ENCODE assay signal across 1 cellular context in the genomic region with DNA sequence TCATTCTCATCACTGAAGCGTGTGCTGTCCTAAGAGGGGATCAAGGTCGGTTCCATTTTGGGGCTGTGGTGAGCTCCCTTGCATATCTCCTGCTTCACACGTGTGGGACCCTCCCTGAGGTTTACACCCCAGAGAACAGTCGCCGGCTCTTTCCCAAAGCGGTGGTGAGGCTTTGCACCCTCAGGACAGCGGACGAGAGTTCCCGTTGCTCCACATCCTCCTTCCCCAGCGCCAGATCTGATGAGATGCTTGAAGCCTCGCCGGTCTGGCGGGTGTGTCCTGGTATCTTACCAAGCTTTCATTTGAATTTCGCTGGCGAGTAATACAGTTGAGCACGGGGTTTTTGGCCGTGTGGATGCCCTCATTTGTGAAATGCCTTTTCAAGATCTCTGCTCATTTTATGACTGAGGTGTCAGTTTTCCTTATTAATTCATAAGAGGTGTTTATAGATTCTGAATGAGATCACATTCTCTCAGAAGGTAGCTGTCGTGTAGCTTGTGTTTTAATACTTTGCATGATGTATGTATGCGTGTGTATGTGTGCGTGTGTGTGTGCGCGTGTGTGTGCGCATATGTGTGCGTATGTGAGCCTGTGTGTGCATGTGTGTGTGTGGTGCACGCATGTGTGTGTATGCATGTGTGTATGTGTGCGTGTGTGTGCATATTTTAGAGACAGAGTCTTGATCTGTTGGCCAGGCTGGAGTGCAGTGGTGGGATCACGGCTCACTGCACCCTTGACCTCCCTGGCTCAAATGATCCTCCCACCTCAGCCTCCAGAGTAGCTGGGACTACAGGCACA.
TF ChIP-seq lines count a peak whose summit lies in the region.

No MANE protein-coding gene starts in this region.

TF ChIP-seq in GM12878, 131 proteins besides CTCF, POLR2A, EP300 and RAD21:
- no peak for TF ChIP-seq ZNF217 (IDR thresholded peaks at IDR 0.05)
- TF ChIP-seq, protein P1, sequence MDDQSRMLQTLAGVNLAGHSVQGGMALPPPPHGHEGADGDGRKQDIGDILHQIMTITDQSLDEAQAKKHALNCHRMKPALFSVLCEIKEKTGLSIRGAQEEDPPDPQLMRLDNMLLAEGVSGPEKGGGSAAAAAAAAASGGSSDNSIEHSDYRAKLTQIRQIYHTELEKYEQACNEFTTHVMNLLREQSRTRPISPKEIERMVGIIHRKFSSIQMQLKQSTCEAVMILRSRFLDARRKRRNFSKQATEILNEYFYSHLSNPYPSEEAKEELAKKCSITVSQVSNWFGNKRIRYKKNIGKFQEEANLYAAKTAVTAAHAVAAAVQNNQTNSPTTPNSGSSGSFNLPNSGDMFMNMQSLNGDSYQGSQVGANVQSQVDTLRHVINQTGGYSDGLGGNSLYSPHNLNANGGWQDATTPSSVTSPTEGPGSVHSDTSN (IDR thresholded peaks at IDR 0.05; ENCODE audit: insufficient replicate concordance, low read depth, low read length) = peak; percentile 17
- TF ChIP-seq, protein P2, sequence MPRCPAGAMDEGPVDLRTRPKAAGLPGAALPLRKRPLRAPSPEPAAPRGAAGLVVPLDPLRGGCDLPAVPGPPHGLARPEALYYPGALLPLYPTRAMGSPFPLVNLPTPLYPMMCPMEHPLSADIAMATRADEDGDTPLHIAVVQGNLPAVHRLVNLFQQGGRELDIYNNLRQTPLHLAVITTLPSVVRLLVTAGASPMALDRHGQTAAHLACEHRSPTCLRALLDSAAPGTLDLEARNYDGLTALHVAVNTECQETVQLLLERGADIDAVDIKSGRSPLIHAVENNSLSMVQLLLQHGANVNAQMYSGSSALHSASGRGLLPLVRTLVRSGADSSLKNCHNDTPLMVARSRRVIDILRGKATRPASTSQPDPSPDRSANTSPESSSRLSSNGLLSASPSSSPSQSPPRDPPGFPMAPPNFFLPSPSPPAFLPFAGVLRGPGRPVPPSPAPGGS (IDR thresholded peaks at IDR 0.05; ENCODE audit: borderline replicate concordance, insufficient read depth, low read depth, low read length, poor library complexity, severe bottlenecking) = peak; percentile 78
TF ChIP-seq in GM12878: peak in this region for 2.
